Comparison of ENCODE assay signal across 8 cellular contexts in genomic region chr12:52007158-52007921, GRCh38. TPM values are rescaled to one million over a fixed set of nuclear protein-coding genes. Genes with fewer than 3 reads are reported as not detected.
A peak's percentile ranks its signal among the peaks of the same experiment; 100 is the strongest.
DNase-seq lines count a peak whose midpoint lies in the region; ATAC-seq and TF ChIP-seq lines count a peak whose summit lies in the region.

No MANE protein-coding gene starts in this region.

- H3K4me1 Mint-ChIP-seq in WTC11: peaks cover 36% of the 10 kb centered on the region
- peaks cover 37% of the 10 kb centered on the region for H3K4me1 Mint-ChIP-seq in stimulated activated naive CD8-positive, alpha-beta T cell treated with anti-CD3 and anti-CD28 coated beads, Interleukin-15, amount 100 ng/mL, for 72 hours

- H2BK5ac ChIP-seq in mesendoderm (ENCODE audit: low read length): no peak overlapping the region

- H3K9ac ChIP-seq in mesendoderm (ENCODE audit: low read length): peak overlapping the region; percentile 82

- H3K4me2 ChIP-seq in mesendoderm (ENCODE audit: low read length): peak overlapping the region; percentile 92

- no peaks in the 10 kb centered on the region for H3K79me1 ChIP-seq in mesendoderm (ENCODE audit: low read length)

- no peaks in the 10 kb centered on the region for H3K36me3 ChIP-seq in mesendoderm (ENCODE audit: control insufficient read depth, insufficient read depth, low read length)

- no peak overlapping the region for H3K27ac Mint-ChIP-seq in WTC11
- H3K27ac Mint-ChIP-seq in stimulated activated naive CD8-positive, alpha-beta T cell treated with anti-CD3 and anti-CD28 coated beads, Interleukin-15, amount 100 ng/mL, for 72 hours: peak overlapping the region; percentile 89 to 94

- peak overlapping the region; percentile 91 for H3K56ac ChIP-seq in mesendoderm (ENCODE audit: low read length)

- H2AK5ac ChIP-seq in mesendoderm (ENCODE audit: low read length): no peak overlapping the region

- H4K5ac ChIP-seq in mesendoderm (ENCODE audit: low read length): no peak overlapping the region

- TF ChIP-seq CTCF in WTC11 (IDR thresholded peaks at IDR 0.05): no peak

- H3K4me3 ChIP-seq in mesendoderm (ENCODE audit: low read length): peak overlapping the region; percentile 51

- no peaks in the 10 kb centered on the region for H3K27me3 ChIP-seq in mesendoderm (ENCODE audit: insufficient read depth, low read length, poor library complexity)

- DNase-seq in ELF-1 (ENCODE audit: low read depth, low spot score) (peak; percentile 35), WTC11 (ENCODE audit: low spot score) (peak; percentile 43), mesendoderm (no peak), NCI-H1930 (lab: John Stamatoyannopoulos, UW) (no peak)
- DNase-seq in stimulated activated naive CD8-positive, alpha-beta T cell treated with anti-CD3 and anti-CD28 coated beads, Interleukin-15, amount 100 ng/mL, for 72 hours: peak; percentile 52

- no peak overlapping the region for H2BK15ac ChIP-seq in mesendoderm (replicated peaks; ENCODE audit: low read depth)

- no peak overlapping the region for H3K4ac ChIP-seq in mesendoderm (ENCODE audit: low read depth, low read length)

- H3K23ac ChIP-seq in mesendoderm (ENCODE audit: low read length): peak overlapping the region; percentile 81

- peak overlapping the region; percentile 55 for H3K27ac ChIP-seq in cingulate gyrus (ENCODE audit: low read depth, low read length)
- no peak overlapping the region for H3K27ac ChIP-seq in mesendoderm (ENCODE audit: low read depth, low read length)

- no peaks in the 10 kb centered on the region for H3K9me3 Mint-ChIP-seq in WTC11
- H3K9me3 Mint-ChIP-seq in stimulated activated naive CD8-positive, alpha-beta T cell treated with anti-CD3 and anti-CD28 coated beads, Interleukin-15, amount 100 ng/mL, for 72 hours: no peaks in the 10 kb centered on the region

- no peak for ATAC-seq in WTC11
- ATAC-seq in stimulated activated naive CD8-positive, alpha-beta T cell treated with anti-CD3 and anti-CD28 coated beads, Interleukin-15, amount 100 ng/mL, for 72 hours: peak; percentile 68
- ATAC-seq in GM18505 (IDR thresholded peaks at IDR 0.05; ENCODE audit: unreplicated experiment): no peak
- ATAC-seq in HG03139 (IDR thresholded peaks at IDR 0.05; ENCODE audit: unreplicated experiment): no peak

- peaks cover 59% of the 10 kb centered on the region for H3K27me3 Mint-ChIP-seq in WTC11 (ENCODE audit: low read depth)
- peaks cover 14% of the 10 kb centered on the region for H3K27me3 Mint-ChIP-seq in stimulated activated naive CD8-positive, alpha-beta T cell treated with anti-CD3 and anti-CD28 coated beads, Interleukin-15, amount 100 ng/mL, for 72 hours

- POLR2A ChIA-PET in WTC11 (lab: Charles Lee): no interaction called here

- CTCF ChIA-PET in WTC11 (lab: Charles Lee): interaction anchor here (0.9 to 38.0 kb wide), 8 partner anchors 14 to 193 kb away, joined by 3 to 1431 read pairs (median 4); partner anchors contain the start of gene NR4A1

- H2BK120ac ChIP-seq in mesendoderm (ENCODE audit: low read depth, low read length): no peak overlapping the region

- no CpG with 5 or more reads among the region's 72 CpGs for WGBS in mesendoderm (ENCODE audit: extremely low coverage, insufficient coverage, low lambda C conversion rate)

- H3K18ac ChIP-seq in mesendoderm (ENCODE audit: low read length): peak overlapping the region; percentile 35

- no peak for TF ChIP-seq POLR2A in GM18505 (IDR thresholded peaks at IDR 0.05; ENCODE audit: borderline replicate concordance, extremely low read depth, insufficient read depth, insufficient read length)

- H3K79me2 ChIP-seq in mesendoderm (ENCODE audit: control insufficient read depth, insufficient read depth, low read length): no peaks in the 10 kb centered on the region

- no peak overlapping the region for H4K8ac ChIP-seq in mesendoderm (ENCODE audit: low read depth, low read length)

- peaks cover 2% of the 10 kb centered on the region for H3K4me1 ChIP-seq in mesendoderm (ENCODE audit: control insufficient read depth, low read depth, low read length)

- peak overlapping the region; percentile 81 for H3K4me3 Mint-ChIP-seq in WTC11
- H3K4me3 Mint-ChIP-seq in stimulated activated naive CD8-positive, alpha-beta T cell treated with anti-CD3 and anti-CD28 coated beads, Interleukin-15, amount 100 ng/mL, for 72 hours: peak overlapping the region; percentile 91 to 94

- 0 out of 2 replicates have a peak, but pooled peaks cover 2% of the 10 kb centered on the region for H3K36me3 Mint-ChIP-seq in WTC11

TF ChIP-seq in WTC11, 78 proteins besides CTCF, POLR2A, EP300 and RAD21 (continues in another document):
- TF ChIP-seq HMGA2 (CRISPR knock-in tag; IDR thresholded peaks at IDR 0.05) (no peak), ZNF138 (CRISPR knock-in tag; conservative IDR thresholded peaks at IDR 0.05) (no peak), HMGXB4 (CRISPR knock-in tag; IDR thresholded peaks at IDR 0.05) (no peak), RORB (CRISPR knock-in tag; IDR thresholded peaks at IDR 0.05) (no peak), ESRRA (CRISPR knock-in tag; IDR thresholded peaks at IDR 0.05; ENCODE audit: borderline replicate concordance) (no peak), ZNF416 (CRISPR knock-in tag; IDR thresholded peaks at IDR 0.05) (no peak), PREB (CRISPR knock-in tag; IDR thresholded peaks at IDR 0.05; ENCODE audit: borderline replicate concordance) (no peak), GTF2I (CRISPR knock-in tag; conservative IDR thresholded peaks at IDR 0.05) (no peak), NR1H2 (CRISPR knock-in tag; IDR thresholded peaks at IDR 0.05) (no peak), E2F1 (CRISPR knock-in tag; IDR thresholded peaks at IDR 0.05) (no peak), NFE2L1 (CRISPR knock-in tag; IDR thresholded peaks at IDR 0.05) (no peak), ATF6 (CRISPR knock-in tag; IDR thresholded peaks at IDR 0.05) (no peak), GRHL2 (CRISPR knock-in tag; IDR thresholded peaks at IDR 0.05; ENCODE audit: insufficient replicate concordance, severe bottlenecking) (no peak), FOXP1 (CRISPR knock-in tag; IDR thresholded peaks at IDR 0.05; ENCODE audit: borderline replicate concordance) (peak; percentile 49; the same call in 1 of the 2 replicates), ZNF423 (CRISPR knock-in tag; IDR thresholded peaks at IDR 0.05) (no peak; the same call in 1 of the 2 replicates), KAT7 (CRISPR knock-in tag; IDR thresholded peaks at IDR 0.05; ENCODE audit: borderline replicate concordance) (no peak), CREB1 (CRISPR knock-in tag; IDR thresholded peaks at IDR 0.05) (no peak), SMAD3 (CRISPR knock-in tag; IDR thresholded peaks at IDR 0.05; ENCODE audit: borderline replicate concordance) (no peak), NFATC4 (CRISPR knock-in tag; IDR thresholded peaks at IDR 0.05) (no peak)

RNA-seq across cellular contexts. Expression of gene TAMALIN, which starts 0.6 kb away (rescaled TPM):
- 5.5 to 7.1 TPM (median 6.1 TPM) in 3 replicates for total RNA-seq in WTC11 (2021)
- polyA plus RNA-seq in mesendoderm (2013, experiment 1 of 2): 0.95 TPM
- polyA plus RNA-seq in mesendoderm (2013, experiment 2 of 2): 0.91 TPM

RNA-seq across cellular contexts. Expression of gene NR4A1, which starts 43.9 kb away (rescaled TPM):
- 19.2 to 26.9 TPM (median 22.0 TPM) in 3 replicates for total RNA-seq in WTC11 (2021)
- polyA plus RNA-seq in mesendoderm (2013, experiment 1 of 2): 10.5 TPM
- polyA plus RNA-seq in mesendoderm (2013, experiment 2 of 2): 10.7 TPM

RNA-seq across cellular contexts. Expression of gene ACVR1B, which starts 55.8 kb away (rescaled TPM):
- 20.9 to 24.1 TPM (median 22.3 TPM) in 3 replicates for total RNA-seq in WTC11 (2021)
- 9.9 TPM for polyA plus RNA-seq in mesendoderm (2013, experiment 1 of 2)
- 9.5 TPM for polyA plus RNA-seq in mesendoderm (2013, experiment 2 of 2)

Comparison
In these comparisons a context has a peak if more than half of its experiments do, and no peak if none do; other contexts are left out.
1. DNase-seq: peak in ELF-1 (single experiment), WTC11 (single experiment) and stimulated activated naive CD8-positive, alpha-beta T cell treated with anti-CD3 and anti-CD28 coated beads, Interleukin-15, amount 100 ng/mL, for 72 hours (2 of 2); none in mesendoderm (single experiment) and NCI-H1930 (0 of 2).